1 cellular context compared by ENCODE assay signal in the genomic region with DNA sequence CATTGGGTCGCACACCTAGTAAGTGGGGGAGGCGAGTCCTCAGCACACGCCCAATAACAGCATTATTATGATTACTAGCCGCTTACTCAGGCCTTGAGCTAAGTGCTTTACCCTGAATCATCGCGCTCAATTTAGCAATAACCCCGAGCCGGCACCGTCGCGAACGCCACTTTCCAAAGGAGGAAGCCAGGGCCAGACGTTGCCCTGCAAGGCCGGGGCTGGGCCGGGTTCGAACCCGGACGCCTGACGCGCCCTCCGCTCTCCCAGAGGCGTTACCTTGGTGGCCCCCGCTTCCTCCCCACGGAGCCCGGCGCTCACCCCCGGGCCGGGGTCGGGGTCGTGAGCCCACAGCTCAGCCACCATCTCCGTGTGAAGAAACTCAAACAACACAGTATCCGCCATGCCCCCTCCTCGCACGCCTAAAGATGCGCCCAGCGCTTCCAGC.
A peak's percentile ranks its signal among the peaks of the same experiment; 100 is the strongest.
TF ChIP-seq lines count a peak whose summit lies in the region.

A gene with protein sequence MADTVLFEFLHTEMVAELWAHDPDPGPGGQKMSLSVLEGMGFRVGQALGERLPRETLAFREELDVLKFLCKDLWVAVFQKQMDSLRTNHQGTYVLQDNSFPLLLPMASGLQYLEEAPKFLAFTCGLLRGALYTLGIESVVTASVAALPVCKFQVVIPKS (minus strand): TSS at position 421 of the 445 bp plus-strand sequence. CDS start 19 bp downstream, at position 402.

TF ChIP-seq in HepG2, 621 proteins besides CTCF, POLR2A, EP300 and RAD21 (continued from another document and continues in another):
- TF ChIP-seq, protein P1, sequence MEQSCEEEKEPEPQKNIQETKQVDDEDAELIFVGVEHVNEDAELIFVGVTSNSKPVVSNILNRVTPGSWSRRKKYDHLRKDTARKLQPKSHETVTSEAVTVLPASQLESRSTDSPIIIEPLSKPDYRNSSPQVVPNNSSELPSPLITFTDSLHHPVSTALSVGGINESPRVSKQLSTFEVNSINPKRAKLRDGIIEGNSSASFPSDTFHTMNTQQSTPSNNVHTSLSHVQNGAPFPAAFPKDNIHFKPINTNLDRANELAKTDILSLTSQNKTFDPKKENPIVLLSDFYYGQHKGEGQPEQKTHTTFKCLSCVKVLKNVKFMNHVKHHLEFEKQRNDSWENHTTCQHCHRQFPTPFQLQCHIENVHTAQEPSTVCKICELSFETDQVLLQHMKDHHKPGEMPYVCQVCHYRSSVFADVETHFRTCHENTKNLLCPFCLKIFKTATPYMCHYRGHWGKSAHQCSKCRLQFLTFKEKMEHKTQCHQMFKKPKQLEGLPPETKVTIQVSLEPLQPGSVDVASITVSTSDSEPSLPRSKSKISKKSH (CRISPR knock-in tag; IDR thresholded peaks at IDR 0.05; ENCODE audit: borderline replicate concordance), result no peak
- TF ChIP-seq ZNF44 (CRISPR knock-in tag; IDR thresholded peaks at IDR 0.05) (no peak), KDM5A (IDR thresholded peaks at IDR 0.05; ENCODE audit: borderline replicate concordance, low read length) (0 out of 2 replicates have a peak, but pooled peaks have one; percentile 22), NFKBIZ (CRISPR knock-in tag; IDR thresholded peaks at IDR 0.05) (peak; percentile 53; the same call in 1 of the 2 replicates), KLF12 (CRISPR knock-in tag; IDR thresholded peaks at IDR 0.05; ENCODE audit: borderline replicate concordance) (no peak), ZNF619 (CRISPR knock-in tag; IDR thresholded peaks at IDR 0.05) (no peak), MBNL3 (CRISPR knock-in tag; conservative IDR thresholded peaks at IDR 0.05) (no peak), NCOA1 (CRISPR knock-in tag; IDR thresholded peaks at IDR 0.05) (no peak), FOSL2 (CRISPR knock-in tag; IDR thresholded peaks at IDR 0.05) (0 out of 2 replicates have a peak, but pooled peaks have one; percentile 5), SAFB2 (CRISPR knock-in tag; IDR thresholded peaks at IDR 0.05; ENCODE audit: borderline replicate concordance, low read depth) (no peak; the same call in 1 of the 2 replicates), HOXA5 (CRISPR knock-in tag; IDR thresholded peaks at IDR 0.05) (no peak), TRIM24 (CRISPR knock-in tag; IDR thresholded peaks at IDR 0.05) (no peak), ZNF225 (CRISPR knock-in tag; IDR thresholded peaks at IDR 0.05) (0 out of 2 replicates have a peak, but pooled peaks have one; percentile 27), HCFC1 (IDR thresholded peaks at IDR 0.05; ENCODE audit: low read depth, low read length) (no peak), TOE1 (CRISPR knock-in tag; IDR thresholded peaks at IDR 0.05) (no peak), ZNF180 (CRISPR knock-in tag; IDR thresholded peaks at IDR 0.05; ENCODE audit: borderline replicate concordance, low read depth) (no peak), KAT7 (CRISPR knock-in tag; IDR thresholded peaks at IDR 0.05; ENCODE audit: borderline replicate concordance) (peak; percentile 63; the same call in 1 of the 2 replicates), ZNF616 (CRISPR knock-in tag; IDR thresholded peaks at IDR 0.05; ENCODE audit: low read depth) (no peak), ARID2 (CRISPR knock-in tag; IDR thresholded peaks at IDR 0.05; ENCODE audit: borderline replicate concordance) (no peak), HNRNPUL1 (IDR thresholded peaks at IDR 0.05; ENCODE audit: low read depth, low read length) (no peak), PHF20 (CRISPR knock-in tag; IDR thresholded peaks at IDR 0.05) (no peak), CBX2 (IDR thresholded peaks at IDR 0.05; ENCODE audit: low read depth, low read length) (no peak), CBX2 (CRISPR knock-in tag; IDR thresholded peaks at IDR 0.05; ENCODE audit: low read depth) (no peak), U2AF2 (IDR thresholded peaks at IDR 0.05; ENCODE audit: low read depth, low read length) (no peak), ZNF777 (CRISPR knock-in tag; IDR thresholded peaks at IDR 0.05) (no peak), SRSF9 (IDR thresholded peaks at IDR 0.05; ENCODE audit: borderline replicate concordance, insufficient read depth, low read depth, low read length, poor library complexity, severe bottlenecking) (no peak)
- TF ChIP-seq, protein P2, sequence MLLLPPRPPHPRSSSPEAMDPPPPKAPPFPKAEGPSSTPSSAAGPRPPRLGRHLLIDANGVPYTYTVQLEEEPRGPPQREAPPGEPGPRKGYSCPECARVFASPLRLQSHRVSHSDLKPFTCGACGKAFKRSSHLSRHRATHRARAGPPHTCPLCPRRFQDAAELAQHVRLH (CRISPR knock-in tag; IDR thresholded peaks at IDR 0.05; ENCODE audit: borderline replicate concordance, low read depth), result 0 out of 2 replicates have a peak, but pooled peaks have one; percentile 51
- TF ChIP-seq, protein P3, sequence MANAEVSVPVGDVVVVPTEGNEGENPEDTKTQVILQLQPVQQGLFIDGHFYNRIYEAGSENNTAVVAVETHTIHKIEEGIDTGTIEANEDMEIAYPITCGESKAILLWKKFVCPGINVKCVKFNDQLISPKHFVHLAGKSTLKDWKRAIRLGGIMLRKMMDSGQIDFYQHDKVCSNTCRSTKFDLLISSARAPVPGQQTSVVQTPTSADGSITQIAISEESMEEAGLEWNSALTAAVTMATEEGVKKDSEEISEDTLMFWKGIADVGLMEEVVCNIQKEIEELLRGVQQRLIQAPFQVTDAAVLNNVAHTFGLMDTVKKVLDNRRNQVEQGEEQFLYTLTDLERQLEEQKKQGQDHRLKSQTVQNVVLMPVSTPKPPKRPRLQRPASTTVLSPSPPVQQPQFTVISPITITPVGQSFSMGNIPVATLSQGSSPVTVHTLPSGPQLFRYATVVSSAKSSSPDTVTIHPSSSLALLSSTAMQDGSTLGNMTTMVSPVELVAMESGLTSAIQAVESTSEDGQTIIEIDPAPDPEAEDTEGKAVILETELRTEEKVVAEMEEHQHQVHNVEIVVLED (CRISPR knock-in tag; IDR thresholded peaks at IDR 0.05; ENCODE audit: borderline replicate concordance), result no peak
- TF ChIP-seq, protein P4, sequence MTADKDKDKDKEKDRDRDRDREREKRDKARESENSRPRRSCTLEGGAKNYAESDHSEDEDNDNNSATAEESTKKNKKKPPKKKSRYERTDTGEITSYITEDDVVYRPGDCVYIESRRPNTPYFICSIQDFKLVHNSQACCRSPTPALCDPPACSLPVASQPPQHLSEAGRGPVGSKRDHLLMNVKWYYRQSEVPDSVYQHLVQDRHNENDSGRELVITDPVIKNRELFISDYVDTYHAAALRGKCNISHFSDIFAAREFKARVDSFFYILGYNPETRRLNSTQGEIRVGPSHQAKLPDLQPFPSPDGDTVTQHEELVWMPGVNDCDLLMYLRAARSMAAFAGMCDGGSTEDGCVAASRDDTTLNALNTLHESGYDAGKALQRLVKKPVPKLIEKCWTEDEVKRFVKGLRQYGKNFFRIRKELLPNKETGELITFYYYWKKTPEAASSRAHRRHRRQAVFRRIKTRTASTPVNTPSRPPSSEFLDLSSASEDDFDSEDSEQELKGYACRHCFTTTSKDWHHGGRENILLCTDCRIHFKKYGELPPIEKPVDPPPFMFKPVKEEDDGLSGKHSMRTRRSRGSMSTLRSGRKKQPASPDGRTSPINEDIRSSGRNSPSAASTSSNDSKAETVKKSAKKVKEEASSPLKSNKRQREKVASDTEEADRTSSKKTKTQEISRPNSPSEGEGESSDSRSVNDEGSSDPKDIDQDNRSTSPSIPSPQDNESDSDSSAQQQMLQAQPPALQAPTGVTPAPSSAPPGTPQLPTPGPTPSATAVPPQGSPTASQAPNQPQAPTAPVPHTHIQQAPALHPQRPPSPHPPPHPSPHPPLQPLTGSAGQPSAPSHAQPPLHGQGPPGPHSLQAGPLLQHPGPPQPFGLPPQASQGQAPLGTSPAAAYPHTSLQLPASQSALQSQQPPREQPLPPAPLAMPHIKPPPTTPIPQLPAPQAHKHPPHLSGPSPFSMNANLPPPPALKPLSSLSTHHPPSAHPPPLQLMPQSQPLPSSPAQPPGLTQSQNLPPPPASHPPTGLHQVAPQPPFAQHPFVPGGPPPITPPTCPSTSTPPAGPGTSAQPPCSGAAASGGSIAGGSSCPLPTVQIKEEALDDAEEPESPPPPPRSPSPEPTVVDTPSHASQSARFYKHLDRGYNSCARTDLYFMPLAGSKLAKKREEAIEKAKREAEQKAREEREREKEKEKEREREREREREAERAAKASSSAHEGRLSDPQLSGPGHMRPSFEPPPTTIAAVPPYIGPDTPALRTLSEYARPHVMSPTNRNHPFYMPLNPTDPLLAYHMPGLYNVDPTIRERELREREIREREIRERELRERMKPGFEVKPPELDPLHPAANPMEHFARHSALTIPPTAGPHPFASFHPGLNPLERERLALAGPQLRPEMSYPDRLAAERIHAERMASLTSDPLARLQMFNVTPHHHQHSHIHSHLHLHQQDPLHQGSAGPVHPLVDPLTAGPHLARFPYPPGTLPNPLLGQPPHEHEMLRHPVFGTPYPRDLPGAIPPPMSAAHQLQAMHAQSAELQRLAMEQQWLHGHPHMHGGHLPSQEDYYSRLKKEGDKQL (CRISPR knock-in tag; IDR thresholded peaks at IDR 0.05; ENCODE audit: low read depth), result no peak
- TF ChIP-seq, protein P5, sequence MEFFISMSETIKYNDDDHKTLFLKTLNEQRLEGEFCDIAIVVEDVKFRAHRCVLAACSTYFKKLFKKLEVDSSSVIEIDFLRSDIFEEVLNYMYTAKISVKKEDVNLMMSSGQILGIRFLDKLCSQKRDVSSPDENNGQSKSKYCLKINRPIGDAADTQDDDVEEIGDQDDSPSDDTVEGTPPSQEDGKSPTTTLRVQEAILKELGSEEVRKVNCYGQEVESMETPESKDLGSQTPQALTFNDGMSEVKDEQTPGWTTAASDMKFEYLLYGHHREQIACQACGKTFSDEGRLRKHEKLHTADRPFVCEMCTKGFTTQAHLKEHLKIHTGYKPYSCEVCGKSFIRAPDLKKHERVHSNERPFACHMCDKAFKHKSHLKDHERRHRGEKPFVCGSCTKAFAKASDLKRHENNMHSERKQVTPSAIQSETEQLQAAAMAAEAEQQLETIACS (CRISPR knock-in tag; IDR thresholded peaks at IDR 0.05), result no peak
- TF ChIP-seq, protein P6, sequence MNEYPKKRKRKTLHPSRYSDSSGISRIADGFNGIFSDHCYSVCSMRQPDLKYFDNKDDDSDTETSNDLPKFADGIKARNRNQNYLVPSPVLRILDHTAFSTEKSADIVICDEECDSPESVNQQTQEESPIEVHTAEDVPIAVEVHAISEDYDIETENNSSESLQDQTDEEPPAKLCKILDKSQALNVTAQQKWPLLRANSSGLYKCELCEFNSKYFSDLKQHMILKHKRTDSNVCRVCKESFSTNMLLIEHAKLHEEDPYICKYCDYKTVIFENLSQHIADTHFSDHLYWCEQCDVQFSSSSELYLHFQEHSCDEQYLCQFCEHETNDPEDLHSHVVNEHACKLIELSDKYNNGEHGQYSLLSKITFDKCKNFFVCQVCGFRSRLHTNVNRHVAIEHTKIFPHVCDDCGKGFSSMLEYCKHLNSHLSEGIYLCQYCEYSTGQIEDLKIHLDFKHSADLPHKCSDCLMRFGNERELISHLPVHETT (CRISPR knock-in tag; conservative IDR thresholded peaks at IDR 0.05), result no peak
- TF ChIP-seq, protein P7, sequence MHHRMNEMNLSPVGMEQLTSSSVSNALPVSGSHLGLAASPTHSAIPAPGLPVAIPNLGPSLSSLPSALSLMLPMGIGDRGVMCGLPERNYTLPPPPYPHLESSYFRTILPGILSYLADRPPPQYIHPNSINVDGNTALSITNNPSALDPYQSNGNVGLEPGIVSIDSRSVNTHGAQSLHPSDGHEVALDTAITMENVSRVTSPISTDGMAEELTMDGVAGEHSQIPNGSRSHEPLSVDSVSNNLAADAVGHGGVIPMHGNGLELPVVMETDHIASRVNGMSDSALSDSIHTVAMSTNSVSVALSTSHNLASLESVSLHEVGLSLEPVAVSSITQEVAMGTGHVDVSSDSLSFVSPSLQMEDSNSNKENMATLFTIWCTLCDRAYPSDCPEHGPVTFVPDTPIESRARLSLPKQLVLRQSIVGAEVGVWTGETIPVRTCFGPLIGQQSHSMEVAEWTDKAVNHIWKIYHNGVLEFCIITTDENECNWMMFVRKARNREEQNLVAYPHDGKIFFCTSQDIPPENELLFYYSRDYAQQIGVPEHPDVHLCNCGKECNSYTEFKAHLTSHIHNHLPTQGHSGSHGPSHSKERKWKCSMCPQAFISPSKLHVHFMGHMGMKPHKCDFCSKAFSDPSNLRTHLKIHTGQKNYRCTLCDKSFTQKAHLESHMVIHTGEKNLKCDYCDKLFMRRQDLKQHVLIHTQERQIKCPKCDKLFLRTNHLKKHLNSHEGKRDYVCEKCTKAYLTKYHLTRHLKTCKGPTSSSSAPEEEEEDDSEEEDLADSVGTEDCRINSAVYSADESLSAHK (CRISPR knock-in tag; IDR thresholded peaks at IDR 0.05; ENCODE audit: borderline replicate concordance), result no peak
- TF ChIP-seq, protein P8, sequence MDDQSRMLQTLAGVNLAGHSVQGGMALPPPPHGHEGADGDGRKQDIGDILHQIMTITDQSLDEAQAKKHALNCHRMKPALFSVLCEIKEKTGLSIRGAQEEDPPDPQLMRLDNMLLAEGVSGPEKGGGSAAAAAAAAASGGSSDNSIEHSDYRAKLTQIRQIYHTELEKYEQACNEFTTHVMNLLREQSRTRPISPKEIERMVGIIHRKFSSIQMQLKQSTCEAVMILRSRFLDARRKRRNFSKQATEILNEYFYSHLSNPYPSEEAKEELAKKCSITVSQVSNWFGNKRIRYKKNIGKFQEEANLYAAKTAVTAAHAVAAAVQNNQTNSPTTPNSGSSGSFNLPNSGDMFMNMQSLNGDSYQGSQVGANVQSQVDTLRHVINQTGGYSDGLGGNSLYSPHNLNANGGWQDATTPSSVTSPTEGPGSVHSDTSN (CRISPR knock-in tag; IDR thresholded peaks at IDR 0.05; ENCODE audit: borderline replicate concordance), result no peak
